ENCODE assay signal across 8 cellular contexts in genomic region chr2:151261240-151261976, GRCh38. TPM values are rescaled to one million over a fixed set of nuclear protein-coding genes. Genes with fewer than 3 reads are reported as not detected.
DNase-seq lines count a peak whose midpoint lies in the region; ATAC-seq and TF ChIP-seq lines count a peak whose summit lies in the region.

RBM43 (minus strand) TSS chr2:151261863; CDS start chr2:151261727, 136 bp downstream.

- DNase-seq in AG04450 (ENCODE audit: low read depth, low spot score) (peak; percentile 76), NCI-H2196 treated with DMSO at 0.1 percent for 48 hours (lab: John Stamatoyannopoulos, UW; ENCODE audit: unreplicated experiment) (peak; percentile 58), choroid plexus epithelial cell (ENCODE audit: low read depth) (peak; percentile 93), kidney tubule cell (ENCODE audit: low spot score) (peak; percentile 90)
- peak; percentile 61 to 69 for DNase-seq in activated CD4-positive, alpha-beta T cell treated with anti-CD3 and anti-CD28 coated beads for 24 hours (ENCODE audit: low read depth in 2 of 2)
- DNase-seq in stimulated activated CD4-positive, alpha-beta T cell treated with anti-CD3 and anti-CD28 coated beads, Interleukin-1b, Interleukin-23, amount 100 ng/mL, for 1 hour (ENCODE audit: low read depth in 2 of 2): peak; percentile 45 to 48

- no peak for TF ChIP-seq CTCF in AG04450 (IDR thresholded peaks at IDR 0.05; ENCODE audit: low read depth, low read length)
- TF ChIP-seq CTCF in choroid plexus epithelial cell (conservative IDR thresholded peaks at IDR 0.05; ENCODE audit: low read depth, low read length): no peak

- peak within 1 kb of the TSS; percentile 82 for H3K4me3 ChIP-seq in AG04450 (ENCODE audit: low read depth, low read length)
- peak within 1 kb of the TSS; percentile 87 for H3K4me3 ChIP-seq in choroid plexus epithelial cell (ENCODE audit: low read depth, low read length)

- CTCF ChIA-PET in AG04450 (lab: Charles Lee): interaction anchor here (0.9 kb wide), 1 partner anchor 177 kb away, joined by 4 read pairs; no protein-coding TSS in a partner anchor

- POLR2A ChIA-PET in AG04450 (lab: Yijun Ruan, JAX): interaction anchor here (0.6 to 1.7 kb wide), 4 partner anchors 11 to 670 kb away, joined by 3 to 8 read pairs (median 5); partner anchors contain the start of gene NMI

- ATAC-seq in GM18873 (IDR thresholded peaks at IDR 0.05; ENCODE audit: low FRiP score, unreplicated experiment) (peak; percentile 93), HG03135 (IDR thresholded peaks at IDR 0.05; ENCODE audit: unreplicated experiment) (peak; percentile 93)

- no peaks in the 10 kb centered on the region for H3K27me3 ChIP-seq in AG04450 (ENCODE audit: control insufficient read depth, insufficient read depth, low read length)

- H3K9me3 ChIP-seq in AG04450 (ENCODE audit: control insufficient read depth, insufficient read depth, low read length): no peaks in the 10 kb centered on the region

- H3K27ac ChIP-seq in AG04450 (ENCODE audit: low read depth, low read length): peak within 1 kb of the TSS; percentile 95

RNA-seq across cellular contexts. Expression of gene RBM43, which starts in this region (rescaled TPM):
- polyA plus RNA-seq in AG04450 (2011; rRNA removed): 13.0 and 19.2 TPM in 2 replicates
- polyA minus RNA-seq in AG04450 (2011; rRNA and poly(A)+ RNA removed): 7.1 and 11.5 TPM in 2 replicates

Comparison
In these comparisons a context has a peak if more than half of its experiments do, and no peak if none do; other contexts are left out.
1. Peak in every context shown above with its lines: DNase-seq, ATAC-seq, H3K4me3 ChIP-seq and H3K27ac ChIP-seq.